ENCODE assay signal across 12 cellular contexts in the genomic region with DNA sequence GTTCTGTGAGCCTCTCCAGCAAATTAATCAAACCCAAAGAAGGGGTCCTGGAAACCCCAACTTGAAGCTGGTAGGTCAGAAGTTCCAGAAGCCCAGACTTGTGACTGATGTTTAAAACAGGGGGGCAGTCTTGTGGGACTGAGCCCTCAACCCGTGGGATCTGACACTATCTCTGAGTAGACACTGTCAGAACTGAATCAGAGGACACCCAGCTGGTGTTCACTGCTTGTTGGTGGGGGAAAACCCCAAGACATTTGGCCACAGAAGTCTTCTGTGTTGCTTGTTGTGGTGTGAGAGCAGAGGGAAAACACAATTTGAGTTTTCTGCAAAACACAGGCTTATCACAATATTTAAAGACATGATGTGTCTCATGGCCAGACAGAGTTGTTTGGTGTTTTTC. TPM values are rescaled to one million over a fixed set of nuclear protein-coding genes. Genes with fewer than 3 reads are reported as not detected.
DNase-seq lines count a peak whose midpoint lies in the region; ATAC-seq and TF ChIP-seq lines count a peak whose summit lies in the region.
"Had no signal": no experiment of that assay in that cellular context is flagged by ENCODE, and none has a peak within 500 bp of the region (broad histone marks: within the 10 kb centered on the region; RNA-seq: fewer than 3 reads in every experiment).

No MANE protein-coding gene starts in this region.

- no peaks in the 10 kb centered on the region for H3K27me3 ChIP-seq in dorsolateral prefrontal cortex
- H3K27me3 ChIP-seq: neural progenitor cell had no signal

- CTCF ChIA-PET in GM10248 (lab: Yijun Ruan, JAX) = interaction anchor here (0.8 kb wide), 1 partner anchor 10 kb away, joined by 3 read pairs; no protein-coding TSS in a partner anchor

- POLR2A ChIA-PET in GM10248 (lab: Yijun Ruan, JAX) = no interaction called here

- peak overlapping the region in 42 of 59 donors; percentile 4 to 79 (median 50) for H3K27ac ChIP-seq in dorsolateral prefrontal cortex
- H3K27ac ChIP-seq: neural progenitor cell had no signal

- no peak for TF ChIP-seq CTCF in dorsolateral prefrontal cortex (IDR thresholded peaks at IDR 0.05 in 54 of 56, conservative IDR thresholded peaks at IDR 0.05 in 2 of 56; ENCODE audit: low read depth in 1 of 56, partially characterized antibody in 56 of 56)
- TF ChIP-seq CTCF in GM10248 (IDR thresholded peaks at IDR 0.05; ENCODE audit: control extremely low read depth, extremely low read depth, low read depth, missing control alignments) = no peak

- ATAC-seq in GM21367 (IDR thresholded peaks at IDR 0.05; ENCODE audit: unreplicated experiment) (peak; percentile 83), HG03066 (IDR thresholded peaks at IDR 0.05; ENCODE audit: low read depth, unreplicated experiment) (peak; percentile 76), HG03457 (IDR thresholded peaks at IDR 0.05; ENCODE audit: unreplicated experiment) (no peak)
- ATAC-seq: Panc1 had no signal

- H3K4me3 ChIP-seq in dorsolateral prefrontal cortex = no peak overlapping the region
- H3K4me3 ChIP-seq: neural progenitor cell had no signal

- DNase-seq in dorsolateral prefrontal cortex (no peak), putamen (ENCODE audit: low spot score) (peak; percentile 16), GM10248 (ENCODE audit: extremely low spot score) (no peak), T1000 (lab: John Stamatoyannopoulos, UW) (no peak)
- no peak for DNase-seq in activated CD4-positive, alpha-beta T cell treated with anti-CD3 and anti-CD28 coated beads for 4 hours
- DNase-seq: activated CD4-positive, alpha-beta T cell treated with anti-CD3 and anti-CD28 coated beads, Interleukin-2, amount 50 U/mL, for 1 hour; GF-D8 had no signal

- intact Hi-C loops in dorsolateral prefrontal cortex (cut with DNase I) = no loop called here

RNA-seq across cellular contexts. Expression of gene KIF13A, which starts 29.9 kb away (rescaled TPM):
- 10 to 100 TPM; 29.7 to 89.7 (median 51.6) TPM for total RNA-seq in dorsolateral prefrontal cortex
